In genomic region chr17:9056566-9056965, GRCh38 we compare ENCODE assay signal across 2 cellular contexts.
TF ChIP-seq lines count a peak whose summit lies in the region.

No MANE protein-coding gene starts in this region.

TF ChIP-seq in liver, 16 proteins besides CTCF, POLR2A, EP300 and RAD21 (continued from another document):
- TF ChIP-seq ZBTB33 (IDR thresholded peaks at IDR 0.05) (no peak), HNF4A (conservative IDR thresholded peaks at IDR 0.05) (peak; percentile 75 to 76), SP1 (IDR thresholded peaks at IDR 0.05) (peak; percentile 42), ATF3 (IDR thresholded peaks at IDR 0.05) (no peak), REST (IDR thresholded peaks at IDR 0.05) (no peak), GABPA (IDR thresholded peaks at IDR 0.05 in 1 of 2, conservative IDR thresholded peaks at IDR 0.05 in 1 of 2) (no peak), RXRA (IDR thresholded peaks at IDR 0.05) (peak; percentile 61 to 79), EGR1 (IDR thresholded peaks at IDR 0.05; ENCODE audit: low read depth in 2 of 2) (no peak), HNF4G (IDR thresholded peaks at IDR 0.05) (no peak), FOXA2 (IDR thresholded peaks at IDR 0.05) (no peak), TAF1 (conservative IDR thresholded peaks at IDR 0.05) (no peak), JUND (IDR thresholded peaks at IDR 0.05) (peak in 1 of 2 donors; percentile 34), YY1 (IDR thresholded peaks at IDR 0.05) (peak; percentile 12), FOXA1 (IDR thresholded peaks at IDR 0.05) (no peak)
- TF ChIP-seq, protein P1, sequence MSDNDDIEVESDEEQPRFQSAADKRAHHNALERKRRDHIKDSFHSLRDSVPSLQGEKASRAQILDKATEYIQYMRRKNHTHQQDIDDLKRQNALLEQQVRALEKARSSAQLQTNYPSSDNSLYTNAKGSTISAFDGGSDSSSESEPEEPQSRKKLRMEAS (IDR thresholded peaks at IDR 0.05): peak; percentile 20

TF ChIP-seq in HepG2, 621 proteins besides CTCF, POLR2A, EP300 and RAD21 (continued from another document):
- TF ChIP-seq, protein P2, sequence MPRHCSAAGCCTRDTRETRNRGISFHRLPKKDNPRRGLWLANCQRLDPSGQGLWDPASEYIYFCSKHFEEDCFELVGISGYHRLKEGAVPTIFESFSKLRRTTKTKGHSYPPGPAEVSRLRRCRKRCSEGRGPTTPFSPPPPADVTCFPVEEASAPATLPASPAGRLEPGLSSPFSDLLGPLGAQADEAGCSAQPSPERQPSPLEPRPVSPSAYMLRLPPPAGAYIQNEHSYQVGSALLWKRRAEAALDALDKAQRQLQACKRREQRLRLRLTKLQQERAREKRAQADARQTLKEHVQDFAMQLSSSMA (CRISPR knock-in tag; IDR thresholded peaks at IDR 0.05): no peak
